Comparison of ENCODE assay signal across 17 cellular contexts in the genomic region with DNA sequence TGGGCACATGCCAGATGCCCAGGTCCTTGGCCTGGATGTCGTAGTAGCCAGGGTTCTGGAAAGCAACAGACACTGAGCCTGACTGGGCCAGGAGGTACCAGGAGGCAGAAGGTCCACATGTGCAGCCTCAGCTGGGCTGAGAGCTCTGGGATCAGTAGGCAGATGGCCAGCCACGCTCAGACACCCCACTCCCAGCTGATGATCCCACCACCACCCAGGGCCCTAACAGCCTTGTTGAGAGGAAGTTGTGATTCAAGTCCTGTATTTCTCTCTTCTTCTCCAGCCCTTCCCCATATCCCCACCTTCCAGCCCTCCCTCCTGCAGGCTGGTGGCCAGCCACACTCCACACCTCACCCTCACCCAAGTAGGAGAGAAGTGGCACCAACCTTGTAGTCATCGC. TPM values are rescaled to one million over a fixed set of nuclear protein-coding genes. Genes with fewer than 3 reads are reported as not detected.
DNase-seq lines count a peak whose midpoint lies in the region; ATAC-seq and TF ChIP-seq lines count a peak whose summit lies in the region.
"Had no signal": no experiment of that assay in that cellular context is flagged by ENCODE, and none has a peak within 500 bp of the region (broad histone marks: within the 10 kb centered on the region; RNA-seq: fewer than 3 reads in every experiment).

No MANE protein-coding gene starts in this region.

- H3K27ac ChIP-seq in coronary artery = peak overlapping the region in 1 of 2 donors; percentile 67
- no peak overlapping the region for H3K27ac ChIP-seq in trophoblast cell (ENCODE audit: low read depth, low read length)
- H3K27ac ChIP-seq: GM23248, HL-60, SJCRH30 had no signal

- H3K4me3 ChIP-seq in coronary artery (peak overlapping the region; percentile 37), trophoblast cell (ENCODE audit: low read depth, low read length) (peak overlapping the region; percentile 12)
- H3K4me3 ChIP-seq: GM12878, GM23248, HAP-1, SJCRH30 had no signal

- peaks cover 27% of the 10 kb centered on the region for H3K79me1 ChIP-seq in trophoblast cell (ENCODE audit: low read length)

- DNase-seq in natural killer cell treated with Interleukin-12 subunit alpha and Interleukin-12 subunit beta and Interleukin-15 and Interleukin-18, amount 100 ng/mL, for 72 hours (ENCODE audit: low spot score) = no peak
- no peak for DNase-seq in natural killer cell
- DNase-seq in coronary artery (ENCODE audit: low spot score) = no peak
- no peak for DNase-seq in trophoblast cell
- DNase-seq in Ammon's horn (ENCODE audit: low spot score) = no peak
- DNase-seq in superior temporal gyrus (ENCODE audit: extremely low spot score) = no peak
- no peak for DNase-seq in NCI-H226
- DNase-seq: NCI-H1436 had no signal

- peak overlapping the region; percentile 92 for H2BK120ac ChIP-seq in trophoblast cell (ENCODE audit: insufficient read depth, low read length, poor library complexity)

- intact Hi-C loops in natural killer cell (cut with micrococcal nuclease) = loop anchor here (1.0 to 5.0 kb wide), 5 partner anchors 73 to 269 kb away; no protein-coding TSS in a partner anchor

- H3K27me3 ChIP-seq in trophoblast cell (ENCODE audit: insufficient read depth, low read length) = no peaks in the 10 kb centered on the region
- H3K27me3 ChIP-seq: SJCRH30 had no signal

- H2AFZ ChIP-seq in trophoblast cell (ENCODE audit: insufficient read depth, low read length, poor library complexity) = peak overlapping the region; percentile 6
- H2AFZ ChIP-seq: GM23248 had no signal

- peaks cover 26 to 28% of the 10 kb centered on the region in 2 donors for H3K4me1 Mint-ChIP-seq in natural killer cell treated with Interleukin-12 subunit alpha and Interleukin-12 subunit beta and Interleukin-15 and Interleukin-18, amount 100 ng/mL, for 72 hours (ENCODE audit: low read depth in 2 of 2)
- H3K4me1 Mint-ChIP-seq in natural killer cell = peaks cover 27 to 30% of the 10 kb centered on the region in 2 donors

- peaks cover 4% of the 10 kb centered on the region for H3K79me2 ChIP-seq in trophoblast cell (ENCODE audit: control insufficient read depth, insufficient read depth, low read length, poor library complexity)

- TF ChIP-seq CTCF in natural killer cell (IDR thresholded peaks at IDR 0.05) (no peak), coronary artery (IDR thresholded peaks at IDR 0.05) (no peak)

- peaks cover 0 to 7% of the 10 kb centered on the region in 2 donors for H3K27me3 Mint-ChIP-seq in natural killer cell treated with Interleukin-12 subunit alpha and Interleukin-12 subunit beta and Interleukin-15 and Interleukin-18, amount 100 ng/mL, for 72 hours
- H3K27me3 Mint-ChIP-seq in natural killer cell (ENCODE audit: low read depth in 2 of 2) = peaks cover 2 to 16% of the 10 kb centered on the region in 2 donors

- H3K23ac ChIP-seq in trophoblast cell (ENCODE audit: low read length) = no peak overlapping the region

- peak overlapping the region; percentile 93 for H4K91ac ChIP-seq in trophoblast cell (ENCODE audit: low read depth, low read length)

- H3K9ac ChIP-seq in trophoblast cell (ENCODE audit: low read length) = no peak overlapping the region
- H3K9ac ChIP-seq: GM23248 had no signal

- peak overlapping the region; percentile 36 for H3K18ac ChIP-seq in trophoblast cell (ENCODE audit: low read length)

- peak overlapping the region; percentile 54 for H4K8ac ChIP-seq in trophoblast cell (ENCODE audit: low read depth, low read length)

- peaks cover 5% of the 10 kb centered on the region for H3K9me3 ChIP-seq in trophoblast cell (ENCODE audit: insufficient read depth, low read depth, low read length)
- H3K9me3 ChIP-seq: HAP-1, SJCRH30 had no signal

- peak overlapping the region; percentile 30 for H3K4ac ChIP-seq in trophoblast cell (ENCODE audit: low read depth, low read length)

- H3K27ac Mint-ChIP-seq in natural killer cell treated with Interleukin-12 subunit alpha and Interleukin-12 subunit beta and Interleukin-15 and Interleukin-18, amount 100 ng/mL, for 72 hours = peak overlapping the region; percentile 56 to 65
- no peak overlapping the region for H3K27ac Mint-ChIP-seq in natural killer cell
- H3K27ac Mint-ChIP-seq: CD14-positive monocyte had no signal

- no CpG with 5 or more reads among the region's 3 CpGs for WGBS in trophoblast cell (ENCODE audit: extremely low coverage, insufficient coverage, insufficient read length)

- H4K12ac ChIP-seq in trophoblast cell (ENCODE audit: low read depth, low read length) = no peak overlapping the region

- no peaks in the 10 kb centered on the region for H3K36me3 Mint-ChIP-seq in natural killer cell treated with Interleukin-12 subunit alpha and Interleukin-12 subunit beta and Interleukin-15 and Interleukin-18, amount 100 ng/mL, for 72 hours
- H3K36me3 Mint-ChIP-seq in natural killer cell = no peaks in the 10 kb centered on the region
- H3K36me3 Mint-ChIP-seq: CD14-positive monocyte had no signal

- H3K36me3 ChIP-seq in trophoblast cell (ENCODE audit: control insufficient read depth in 1 of 2, insufficient read depth in 2 of 2, low read length in 2 of 2) = no peaks in the 10 kb centered on the region
- H3K36me3 ChIP-seq: HAP-1, SJCRH30 had no signal

- H2AK5ac ChIP-seq in trophoblast cell (ENCODE audit: low read length) = peak overlapping the region; percentile 81

- H2BK12ac ChIP-seq in trophoblast cell (ENCODE audit: low read length) = peak overlapping the region; percentile 70

- peaks cover 23 to 26% of the 10 kb centered on the region in 2 experiments for H3K4me1 ChIP-seq in trophoblast cell (ENCODE audit: control insufficient read depth in 1 of 2, insufficient read depth in 2 of 2, low read length in 2 of 2)
- H3K4me1 ChIP-seq: SJCRH30 had no signal

- H3K14ac ChIP-seq in trophoblast cell (ENCODE audit: low read length) = peak overlapping the region; percentile 83

- no peaks in the 10 kb centered on the region for H3K9me3 Mint-ChIP-seq in natural killer cell treated with Interleukin-12 subunit alpha and Interleukin-12 subunit beta and Interleukin-15 and Interleukin-18, amount 100 ng/mL, for 72 hours
- H3K9me3 Mint-ChIP-seq in natural killer cell = no peaks in the 10 kb centered on the region
- H3K9me3 Mint-ChIP-seq: CD14-positive monocyte had no signal

- no peak for ATAC-seq in natural killer cell treated with Interleukin-12 subunit alpha and Interleukin-12 subunit beta and Interleukin-15 and Interleukin-18, amount 100 ng/mL, for 72 hours
- no peak for ATAC-seq in natural killer cell

- H3K4me2 ChIP-seq in trophoblast cell (ENCODE audit: low read length) = no peak overlapping the region

- peak overlapping the region; percentile 67 for H2BK5ac ChIP-seq in trophoblast cell (ENCODE audit: low read depth, low read length, poor library complexity)

- no peak overlapping the region for H3K4me3 Mint-ChIP-seq in natural killer cell treated with Interleukin-12 subunit alpha and Interleukin-12 subunit beta and Interleukin-15 and Interleukin-18, amount 100 ng/mL, for 72 hours
- no peak overlapping the region for H3K4me3 Mint-ChIP-seq in natural killer cell
- H3K4me3 Mint-ChIP-seq: CD14-positive monocyte had no signal

RNA-seq across cellular contexts. Expression of a gene that starts 4.0 kb away (rescaled TPM):
- not detected for total RNA-seq in natural killer cell treated with Interleukin-12 subunit alpha and Interleukin-12 subunit beta and Interleukin-15 and Interleukin-18, amount 100 ng/mL, for 72 hours
- total RNA-seq in natural killer cell = not detected
- 3.2 TPM in 2 replicates for polyA plus RNA-seq in trophoblast cell (2013)
- total RNA-seq: GM12878, GM23248, HT1080, IMR-90, M059J, SJCRH30 had no signal
- polyA plus RNA-seq: CD14-positive monocyte, GM12878, GM23248, IMR-90 had no signal

Comparison
In these comparisons a context has a peak if more than half of its experiments do, and no peak if none do; other contexts are left out.
1. H3K27ac Mint-ChIP-seq: peak in natural killer cell treated with Interleukin-12 subunit alpha and Interleukin-12 subunit beta and Interleukin-15 and Interleukin-18, amount 100 ng/mL, for 72 hours (2 of 2); none in natural killer cell (0 of 2).